ENCODE assay signal across 8 cellular contexts in genomic region chr12:115916910-115917668, GRCh38.
A peak's percentile ranks its signal among the peaks of the same experiment; 100 is the strongest.
DNase-seq lines count a peak whose midpoint lies in the region; ATAC-seq and TF ChIP-seq lines count a peak whose summit lies in the region.

No MANE protein-coding gene starts in this region.

- H3K9me3 ChIP-seq in PC-3 (ENCODE audit: low read length) (no peaks in the 10 kb centered on the region), trophoblast cell (ENCODE audit: insufficient read depth, low read depth, low read length) (no peaks in the 10 kb centered on the region), upper lobe of right lung (no peaks in the 10 kb centered on the region)

- H3K36me3 ChIP-seq in PC-3 (ENCODE audit: low read depth, low read length) = no peaks in the 10 kb centered on the region
- H3K36me3 ChIP-seq in trophoblast cell (ENCODE audit: control insufficient read depth in 1 of 2, insufficient read depth in 2 of 2, low read length in 2 of 2) = no peaks in the 10 kb centered on the region
- H3K36me3 ChIP-seq in upper lobe of right lung = no peaks in the 10 kb centered on the region

- H3K79me1 ChIP-seq in trophoblast cell (ENCODE audit: low read length) = peaks cover 3% of the 10 kb centered on the region

- peak overlapping the region; percentile 75 for H3K18ac ChIP-seq in trophoblast cell (ENCODE audit: low read length)

- H2BK5ac ChIP-seq in trophoblast cell (ENCODE audit: low read depth, low read length, poor library complexity) = peak overlapping the region; percentile 77

- H3K27me3 ChIP-seq in PC-3 (ENCODE audit: low read length) = peaks cover 6% of the 10 kb centered on the region; the same call in 1 of the 2 replicates
- H3K27me3 ChIP-seq in trophoblast cell (ENCODE audit: insufficient read depth, low read length) = no peaks in the 10 kb centered on the region
- peaks cover 19% of the 10 kb centered on the region for H3K27me3 ChIP-seq in upper lobe of right lung

- H3K4me1 ChIP-seq in PC-3 (ENCODE audit: insufficient read depth, low read length) (no peaks in the 10 kb centered on the region), trophoblast cell (ENCODE audit: control insufficient read depth in 1 of 2, insufficient read depth in 2 of 2, low read length in 2 of 2) (peaks cover 3 to 4% of the 10 kb centered on the region in 2 experiments), upper lobe of right lung (peaks cover 4% of the 10 kb centered on the region)

- ATAC-seq in HG03432 (IDR thresholded peaks at IDR 0.05; ENCODE audit: unreplicated experiment) (peak; percentile 87), PC-3 (peak; percentile 94), Right ventricle myocardium superior (ENCODE audit: poor library complexity) (peak; percentile 87), upper lobe of right lung (peak; percentile 97)

- in situ Hi-C loops in GM13976 (cut with MboI; ENCODE audit: low sequenced_read_pairs, unreplicated experiment) = loop anchor here (10.0 kb wide), 1 partner anchor 1262 kb away; no protein-coding TSS in a partner anchor

- intact Hi-C loops in PC-3 (cut with micrococcal nuclease) (loop anchor here (1.0 to 10.0 kb wide), 7 partner anchors 50 to 1932 kb away; no protein-coding TSS in a partner anchor), Right ventricle myocardium superior (cut with DNase I) (loop anchor here (2.0 to 5.0 kb wide), 2 partner anchors 160 to 1254 kb away; no protein-coding TSS in a partner anchor), upper lobe of right lung (cut with DNase I) (loop anchor here (5.0 to 10.0 kb wide), 2 partner anchors 162 to 1255 kb away; no protein-coding TSS in a partner anchor)

- DNase-seq in GM13976 (ENCODE audit: low spot score) = peak; percentile 86
- DNase-seq in PC-3 = peak; percentile 83
- peak; percentile 37 for DNase-seq in activated gamma-delta T cell (lab: John Stamatoyannopoulos, UW)
- DNase-seq in Right ventricle myocardium superior = peak; percentile 73
- peak; percentile 80 to 88 for DNase-seq in trophoblast cell
- peak; percentile 86 for DNase-seq in upper lobe of right lung
- no peak for DNase-seq in HCEC 1CT

- peak overlapping the region; percentile 77 for H3K14ac ChIP-seq in trophoblast cell (ENCODE audit: low read length)

- H3K79me2 ChIP-seq in PC-3 (ENCODE audit: low read length) (no peaks in the 10 kb centered on the region), trophoblast cell (ENCODE audit: control insufficient read depth, insufficient read depth, low read length, poor library complexity) (peaks cover 3% of the 10 kb centered on the region)

- peak overlapping the region; percentile 67 for H2BK12ac ChIP-seq in trophoblast cell (ENCODE audit: low read length)

- peak overlapping the region; percentile 92 for H2BK120ac ChIP-seq in trophoblast cell (ENCODE audit: insufficient read depth, low read length, poor library complexity)

- peak overlapping the region; percentile 64 for H3K4me3 ChIP-seq in PC-3 (ENCODE audit: low read length)
- H3K4me3 ChIP-seq in trophoblast cell (ENCODE audit: low read depth, low read length) = no peak overlapping the region
- H3K4me3 ChIP-seq in upper lobe of right lung = no peak overlapping the region

- TF ChIP-seq CTCF in GM13976 (IDR thresholded peaks at IDR 0.05; ENCODE audit: borderline replicate concordance, control extremely low read depth, extremely low read depth, insufficient read depth, missing control alignments) (peak; percentile 96), PC-3 (conservative IDR thresholded peaks at IDR 0.05; ENCODE audit: low read depth, low read length) (peak; percentile 93), upper lobe of right lung (IDR thresholded peaks at IDR 0.05) (peak; percentile 98)

- H4K20me1 ChIP-seq in PC-3 (ENCODE audit: low read length) = no peaks in the 10 kb centered on the region

- H2AFZ ChIP-seq in PC-3 (ENCODE audit: low read length) (peak overlapping the region; percentile 89), trophoblast cell (ENCODE audit: insufficient read depth, low read length, poor library complexity) (peak overlapping the region; percentile 89)

- H3K4me2 ChIP-seq in PC-3 (ENCODE audit: low read length) (peak overlapping the region; percentile 83), trophoblast cell (ENCODE audit: low read length) (peak overlapping the region; percentile 80)

- H3K23ac ChIP-seq in trophoblast cell (ENCODE audit: low read length) = no peak overlapping the region

- H4K91ac ChIP-seq in trophoblast cell (ENCODE audit: low read depth, low read length) = peak overlapping the region; percentile 98

- no peak overlapping the region for H3K27ac ChIP-seq in PC-3 (ENCODE audit: low read length)
- H3K27ac ChIP-seq in trophoblast cell (ENCODE audit: low read depth, low read length) = no peak overlapping the region
- H3K27ac ChIP-seq in upper lobe of right lung = no peak overlapping the region

- H3K4ac ChIP-seq in trophoblast cell (ENCODE audit: low read depth, low read length) = peak overlapping the region; percentile 43

- peak overlapping the region; percentile 71 for H4K12ac ChIP-seq in trophoblast cell (ENCODE audit: low read depth, low read length)

- H3K9me2 ChIP-seq in PC-3 (replicated peaks; ENCODE audit: low read length) = no peaks in the 10 kb centered on the region

- CTCF ChIA-PET in PC-3 (lab: Charles Lee) = interaction anchor here (0.6 to 1.7 kb wide), 3 partner anchors 50 to 682 kb away, joined by 3 to 11 read pairs (median 3); no protein-coding TSS in a partner anchor

- no TSS peak for BruUV-seq in PC-3 (replicated peaks; lab: Mats Ljungman, UMichigan)

- 0 out of 2 replicates have a peak overlapping the region, but pooled peaks have one; percentile 28 for H3K9ac ChIP-seq in PC-3 (ENCODE audit: low read length)
- no peak overlapping the region for H3K9ac ChIP-seq in trophoblast cell (ENCODE audit: low read length)

- H4K8ac ChIP-seq in trophoblast cell (ENCODE audit: low read depth, low read length) = peak overlapping the region; percentile 79

- POLR2A ChIA-PET in PC-3 (lab: Charles Lee; ENCODE audit: unreplicated experiment) = no interaction called here

- WGBS in trophoblast cell (ENCODE audit: extremely low coverage, insufficient coverage, insufficient read length) = no CpG with 5 or more reads among the region's 57 CpGs

- H3F3A ChIP-seq in PC-3 (ENCODE audit: low read length, unreplicated experiment) = no peaks in the 10 kb centered on the region

- H2AK5ac ChIP-seq in trophoblast cell (ENCODE audit: low read length) = no peak overlapping the region
